1 cellular context compared by ENCODE assay signal in the genomic region with DNA sequence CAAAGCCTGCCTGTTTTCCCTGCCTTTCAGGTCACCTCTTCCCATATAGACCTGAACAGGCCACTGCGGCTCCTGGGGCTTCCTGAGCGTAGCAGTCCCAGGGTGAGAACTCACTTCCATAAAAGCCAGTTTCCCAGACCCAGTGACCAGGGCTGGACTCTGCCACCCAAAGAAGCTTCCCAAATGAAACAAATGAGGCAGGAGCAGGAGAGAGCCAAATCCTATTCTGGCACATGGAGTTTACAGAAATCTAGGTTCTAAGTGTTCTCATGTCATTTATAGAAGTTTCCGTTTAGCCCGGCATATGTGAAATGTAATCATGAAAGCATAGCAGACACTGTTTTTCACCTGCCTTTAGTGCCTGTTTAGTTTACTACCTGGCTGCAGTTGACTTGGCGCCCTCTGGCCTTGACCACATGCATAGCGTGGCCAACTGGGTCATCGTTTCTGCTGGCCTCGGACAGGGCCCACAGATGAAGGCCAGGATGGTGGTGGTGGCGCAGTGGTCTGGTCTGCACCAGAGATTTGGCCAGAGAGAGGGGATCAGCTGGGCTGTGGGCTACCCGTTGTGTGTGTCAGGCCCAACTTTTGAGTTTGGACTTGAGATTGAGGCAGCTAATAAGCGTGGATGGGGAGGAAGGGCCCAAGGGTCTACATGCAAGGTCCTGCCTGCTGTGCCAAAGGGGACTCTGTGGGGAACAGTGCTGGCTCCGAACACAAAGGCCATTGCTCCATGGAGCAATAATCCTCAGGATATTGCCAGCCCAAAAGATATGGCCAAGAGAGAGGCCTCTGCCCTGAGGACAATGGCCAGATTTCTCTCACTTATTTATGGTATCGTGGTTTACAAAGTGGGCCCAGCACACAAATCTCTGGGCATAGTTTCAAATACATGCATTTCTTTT.
TF ChIP-seq lines count a peak whose summit lies in the region.

No MANE protein-coding gene starts in this region.

TF ChIP-seq in HCT116, 20 proteins besides CTCF, POLR2A, EP300 and RAD21:
- TF ChIP-seq, protein P1, sequence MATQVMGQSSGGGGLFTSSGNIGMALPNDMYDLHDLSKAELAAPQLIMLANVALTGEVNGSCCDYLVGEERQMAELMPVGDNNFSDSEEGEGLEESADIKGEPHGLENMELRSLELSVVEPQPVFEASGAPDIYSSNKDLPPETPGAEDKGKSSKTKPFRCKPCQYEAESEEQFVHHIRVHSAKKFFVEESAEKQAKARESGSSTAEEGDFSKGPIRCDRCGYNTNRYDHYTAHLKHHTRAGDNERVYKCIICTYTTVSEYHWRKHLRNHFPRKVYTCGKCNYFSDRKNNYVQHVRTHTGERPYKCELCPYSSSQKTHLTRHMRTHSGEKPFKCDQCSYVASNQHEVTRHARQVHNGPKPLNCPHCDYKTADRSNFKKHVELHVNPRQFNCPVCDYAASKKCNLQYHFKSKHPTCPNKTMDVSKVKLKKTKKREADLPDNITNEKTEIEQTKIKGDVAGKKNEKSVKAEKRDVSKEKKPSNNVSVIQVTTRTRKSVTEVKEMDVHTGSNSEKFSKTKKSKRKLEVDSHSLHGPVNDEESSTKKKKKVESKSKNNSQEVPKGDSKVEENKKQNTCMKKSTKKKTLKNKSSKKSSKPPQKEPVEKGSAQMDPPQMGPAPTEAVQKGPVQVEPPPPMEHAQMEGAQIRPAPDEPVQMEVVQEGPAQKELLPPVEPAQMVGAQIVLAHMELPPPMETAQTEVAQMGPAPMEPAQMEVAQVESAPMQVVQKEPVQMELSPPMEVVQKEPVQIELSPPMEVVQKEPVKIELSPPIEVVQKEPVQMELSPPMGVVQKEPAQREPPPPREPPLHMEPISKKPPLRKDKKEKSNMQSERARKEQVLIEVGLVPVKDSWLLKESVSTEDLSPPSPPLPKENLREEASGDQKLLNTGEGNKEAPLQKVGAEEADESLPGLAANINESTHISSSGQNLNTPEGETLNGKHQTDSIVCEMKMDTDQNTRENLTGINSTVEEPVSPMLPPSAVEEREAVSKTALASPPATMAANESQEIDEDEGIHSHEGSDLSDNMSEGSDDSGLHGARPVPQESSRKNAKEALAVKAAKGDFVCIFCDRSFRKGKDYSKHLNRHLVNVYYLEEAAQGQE (IDR thresholded peaks at IDR 0.05; ENCODE audit: low read depth), result no peak
- TF ChIP-seq ZFX (IDR thresholded peaks at IDR 0.05) (no peak), SIN3A (IDR thresholded peaks at IDR 0.05; ENCODE audit: low read depth) (no peak), SP1 (IDR thresholded peaks at IDR 0.05; ENCODE audit: low read depth) (no peak), EGR1 (IDR thresholded peaks at IDR 0.05; ENCODE audit: low read depth) (no peak), ZNF274 (IDR thresholded peaks at IDR 0.05; ENCODE audit: low read depth, low read length) (no peak), YY1 (IDR thresholded peaks at IDR 0.05; ENCODE audit: extremely low read depth, insufficient replicate concordance, low read depth, low read length) (no peak), SRF (IDR thresholded peaks at IDR 0.05; ENCODE audit: low read depth) (no peak), EZH2 (IDR thresholded peaks at IDR 0.05) (no peak), CBX3 (IDR thresholded peaks at IDR 0.05; ENCODE audit: low read depth) (no peak), FOSL1 (IDR thresholded peaks at IDR 0.05; ENCODE audit: low read depth) (no peak), TCF7L2 (IDR thresholded peaks at IDR 0.05; ENCODE audit: borderline replicate concordance, extremely low read depth, insufficient read depth, insufficient read length) (no peak), POLR2AphosphoS5 (IDR thresholded peaks at IDR 0.05; ENCODE audit: low read depth, low read length) (no peak), EZH2phosphoT487 (IDR thresholded peaks at IDR 0.05; ENCODE audit: borderline replicate concordance) (no peak)
- TF ChIP-seq, protein P2, sequence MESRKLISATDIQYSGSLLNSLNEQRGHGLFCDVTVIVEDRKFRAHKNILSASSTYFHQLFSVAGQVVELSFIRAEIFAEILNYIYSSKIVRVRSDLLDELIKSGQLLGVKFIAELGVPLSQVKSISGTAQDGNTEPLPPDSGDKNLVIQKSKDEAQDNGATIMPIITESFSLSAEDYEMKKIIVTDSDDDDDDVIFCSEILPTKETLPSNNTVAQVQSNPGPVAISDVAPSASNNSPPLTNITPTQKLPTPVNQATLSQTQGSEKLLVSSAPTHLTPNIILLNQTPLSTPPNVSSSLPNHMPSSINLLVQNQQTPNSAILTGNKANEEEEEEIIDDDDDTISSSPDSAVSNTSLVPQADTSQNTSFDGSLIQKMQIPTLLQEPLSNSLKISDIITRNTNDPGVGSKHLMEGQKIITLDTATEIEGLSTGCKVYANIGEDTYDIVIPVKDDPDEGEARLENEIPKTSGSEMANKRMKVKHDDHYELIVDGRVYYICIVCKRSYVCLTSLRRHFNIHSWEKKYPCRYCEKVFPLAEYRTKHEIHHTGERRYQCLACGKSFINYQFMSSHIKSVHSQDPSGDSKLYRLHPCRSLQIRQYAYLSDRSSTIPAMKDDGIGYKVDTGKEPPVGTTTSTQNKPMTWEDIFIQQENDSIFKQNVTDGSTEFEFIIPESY (IDR thresholded peaks at IDR 0.05; ENCODE audit: extremely low read depth, insufficient replicate concordance, low read length), result no peak
- TF ChIP-seq, protein P3, sequence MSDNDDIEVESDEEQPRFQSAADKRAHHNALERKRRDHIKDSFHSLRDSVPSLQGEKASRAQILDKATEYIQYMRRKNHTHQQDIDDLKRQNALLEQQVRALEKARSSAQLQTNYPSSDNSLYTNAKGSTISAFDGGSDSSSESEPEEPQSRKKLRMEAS (IDR thresholded peaks at IDR 0.05), result no peak
